In the genomic region with DNA sequence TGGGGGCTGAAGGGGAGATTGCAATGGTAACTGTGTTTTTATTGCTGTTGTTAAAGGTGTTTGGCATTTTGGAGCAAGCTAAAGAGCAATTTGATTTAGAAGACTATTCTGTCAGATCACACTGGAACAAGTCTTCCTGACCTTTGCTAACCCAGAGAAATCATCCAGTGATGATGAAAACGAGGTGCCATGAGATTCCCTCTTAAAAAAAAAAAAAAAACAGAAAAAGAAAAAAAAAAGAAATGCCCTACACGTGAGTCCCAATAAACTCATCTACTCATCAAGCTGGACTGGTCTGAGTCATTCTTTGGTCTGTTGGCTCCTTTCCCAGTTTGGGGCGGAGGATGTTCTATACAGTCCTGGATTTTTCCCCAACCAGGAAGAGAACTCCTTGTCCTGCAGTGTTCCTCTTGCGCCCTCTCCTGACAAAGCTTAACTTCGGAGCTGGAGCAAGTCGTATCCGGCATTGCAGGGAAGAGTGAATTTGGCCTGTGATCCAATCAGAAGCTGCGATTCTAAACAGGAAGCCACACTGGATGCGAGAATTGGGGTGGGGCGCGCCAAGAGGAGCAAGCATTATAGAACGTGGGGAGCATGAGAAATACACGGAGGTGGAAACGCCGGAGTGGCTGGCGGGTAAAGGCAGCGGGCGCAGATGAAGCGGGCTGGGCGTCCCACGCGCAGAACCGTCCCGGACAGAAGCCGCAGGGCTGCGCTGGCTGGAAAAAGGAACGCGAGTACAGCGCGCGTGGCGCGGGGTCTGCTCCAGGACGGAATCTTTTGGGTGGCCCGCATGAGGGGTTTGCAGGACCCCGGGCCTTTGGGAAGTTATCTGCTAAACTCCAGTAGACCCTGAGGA, we compare ENCODE assay signal across 8 cellular contexts. TPM values are rescaled to one million over a fixed set of nuclear protein-coding genes. Genes with fewer than 3 reads are reported as not detected.
DNase-seq lines count a peak whose midpoint lies in the region; ATAC-seq and TF ChIP-seq lines count a peak whose summit lies in the region.

No MANE protein-coding gene starts in this region.

- no peaks in the 10 kb centered on the region for H3K9me3 ChIP-seq in muscle layer of colon (ENCODE audit: low read length)

- DNase-seq in Calu3 (peak; percentile 98), HL-60 (ENCODE audit: low read depth in 1 of 2, low spot score in 1 of 2) (peak; percentile 96 to 99), NCI-H748 (lab: John Stamatoyannopoulos, UW; ENCODE audit: unreplicated experiment) (peak; percentile 94), fibroblast of gingiva (ENCODE audit: low read depth) (peak; percentile 99), stromal cell of bone marrow (ENCODE audit: low read depth) (peak; percentile 100)
- peak; percentile 65 for DNase-seq in activated CD8-positive, alpha-beta T cell treated with anti-CD3 and anti-CD28 coated beads, Interleukin-2, amount 10 ng/mL, durations not matched to agents 7 days and 5 days

- H3K4me1 ChIP-seq in muscle layer of colon (ENCODE audit: insufficient read depth, low read length) = peaks cover 3% of the 10 kb centered on the region

- peak overlapping the region; percentile 89 for H3K27ac Mint-ChIP-seq in Calu3 (ENCODE audit: unreplicated experiment)
- peak overlapping the region; percentile 54 for H3K27ac Mint-ChIP-seq in activated CD8-positive, alpha-beta T cell treated with anti-CD3 and anti-CD28 coated beads, Interleukin-2, amount 10 ng/mL, durations not matched to agents 7 days and 5 days

- H3K27ac ChIP-seq in HL-60 (replicated peaks) = peak overlapping the region; percentile 85
- H3K27ac ChIP-seq in muscle layer of colon (ENCODE audit: low read depth, low read length) = peak overlapping the region; percentile 59

- peak overlapping the region; percentile 24 for H3K9ac ChIP-seq in muscle layer of colon (ENCODE audit: low read length)

- peaks cover 1% of the 10 kb centered on the region for H3K27me3 ChIP-seq in HL-60 (ENCODE audit: insufficient read depth, poor library complexity, severe bottlenecking)
- H3K27me3 ChIP-seq in muscle layer of colon (ENCODE audit: control insufficient read depth in 1 of 2, insufficient read depth in 2 of 2, low read length in 2 of 2) = no peaks in the 10 kb centered on the region

- H3K4me3 Mint-ChIP-seq in Calu3 (ENCODE audit: low read depth, unreplicated experiment) = peak overlapping the region; percentile 95
- peak overlapping the region; percentile 84 for H3K4me3 Mint-ChIP-seq in activated CD8-positive, alpha-beta T cell treated with anti-CD3 and anti-CD28 coated beads, Interleukin-2, amount 10 ng/mL, durations not matched to agents 7 days and 5 days

- H3K36me3 Mint-ChIP-seq in Calu3 (ENCODE audit: insufficient read depth, unreplicated experiment) = peaks cover 21% of the 10 kb centered on the region
- no peaks in the 10 kb centered on the region for H3K36me3 Mint-ChIP-seq in activated CD8-positive, alpha-beta T cell treated with anti-CD3 and anti-CD28 coated beads, Interleukin-2, amount 10 ng/mL, durations not matched to agents 7 days and 5 days (ENCODE audit: low read depth)

- H3K27me3 Mint-ChIP-seq in Calu3 (ENCODE audit: unreplicated experiment) = no peaks in the 10 kb centered on the region
- peaks cover 39% of the 10 kb centered on the region for H3K27me3 Mint-ChIP-seq in activated CD8-positive, alpha-beta T cell treated with anti-CD3 and anti-CD28 coated beads, Interleukin-2, amount 10 ng/mL, durations not matched to agents 7 days and 5 days (ENCODE audit: low read depth)

- CTCF ChIA-PET in Calu3 (lab: Charles Lee) = interaction anchor here (0.6 to 3.1 kb wide), 30 partner anchors 16 to 1827 kb away, joined by 3 to 148 read pairs (median 5); a partner anchor contains a TSS
- CTCF ChIA-PET in activated CD8-positive, alpha-beta T cell treated with anti-CD3 and anti-CD28 coated beads, Interleukin-2, amount 10 ng/mL, durations not matched to agents 7 days and 5 days (lab: Charles Lee) = interaction anchor here (2.0 kb wide), 1 partner anchor 111 kb away, joined by 7 read pairs; no protein-coding TSS in a partner anchor

- BruUV-seq in Calu3 (replicated peaks; lab: Mats Ljungman, UMichigan) = no TSS peak

- H3K4me3 ChIP-seq in HL-60 (replicated peaks; ENCODE audit: insufficient read depth, low read length) (peak overlapping the region; percentile 78), muscle layer of colon (ENCODE audit: low read depth in 1 of 2, low read length in 2 of 2) (peak overlapping the region; percentile 56 to 75)

- ATAC-seq in GM19452 (IDR thresholded peaks at IDR 0.05; ENCODE audit: unreplicated experiment) = peak; percentile 53
- peak; percentile 62 for ATAC-seq in activated CD8-positive, alpha-beta T cell treated with anti-CD3 and anti-CD28 coated beads, Interleukin-2, amount 10 ng/mL, durations not matched to agents 7 days and 5 days

- intact Hi-C loops in Calu3 (cut with micrococcal nuclease; ENCODE audit: unreplicated experiment) = loop anchor here (1.0 to 10.0 kb wide), 4 partner anchors 112 to 1024 kb away; a partner anchor contains a TSS

- H3K36me3 ChIP-seq in muscle layer of colon (ENCODE audit: insufficient read depth, low read length) = no peaks in the 10 kb centered on the region

- H3K9me3 Mint-ChIP-seq in Calu3 (ENCODE audit: low read depth, unreplicated experiment) = no peaks in the 10 kb centered on the region
- no peaks in the 10 kb centered on the region for H3K9me3 Mint-ChIP-seq in activated CD8-positive, alpha-beta T cell treated with anti-CD3 and anti-CD28 coated beads, Interleukin-2, amount 10 ng/mL, durations not matched to agents 7 days and 5 days (ENCODE audit: insufficient read depth)

- TF ChIP-seq CTCF in Calu3 (IDR thresholded peaks at IDR 0.05; ENCODE audit: unreplicated experiment) = peak; percentile 74
- TF ChIP-seq CTCF in HL-60 (IDR thresholded peaks at IDR 0.05; ENCODE audit: insufficient read depth, low read length) = peak; percentile 26

- H3K4me1 Mint-ChIP-seq in Calu3 (ENCODE audit: low read depth, unreplicated experiment) = peaks cover 21% of the 10 kb centered on the region
- peaks cover 22% of the 10 kb centered on the region for H3K4me1 Mint-ChIP-seq in activated CD8-positive, alpha-beta T cell treated with anti-CD3 and anti-CD28 coated beads, Interleukin-2, amount 10 ng/mL, durations not matched to agents 7 days and 5 days (ENCODE audit: low read depth)

- POLR2A ChIA-PET in activated CD8-positive, alpha-beta T cell treated with anti-CD3 and anti-CD28 coated beads, Interleukin-2, amount 10 ng/mL, durations not matched to agents 7 days and 5 days (lab: Charles Lee) = no interaction called here

RNA-seq across cellular contexts. Expression of a gene that starts 22.4 kb away (rescaled TPM):
- total RNA-seq in Calu3 (2022) = 4.1 and 7.2 TPM in 2 replicates
- not detected for total RNA-seq in activated CD8-positive, alpha-beta T cell treated with anti-CD3 and anti-CD28 coated beads, Interleukin-2, amount 10 ng/mL, durations not matched to agents 7 days and 5 days

Comparison
In these comparisons a context has a peak if more than half of its experiments do, and no peak if none do; other contexts are left out.
1. Peak in every context shown above with its lines: DNase-seq, ATAC-seq, H3K4me3 ChIP-seq and H3K27ac ChIP-seq.